16 cellular contexts compared by ENCODE assay signal in the genomic region with DNA sequence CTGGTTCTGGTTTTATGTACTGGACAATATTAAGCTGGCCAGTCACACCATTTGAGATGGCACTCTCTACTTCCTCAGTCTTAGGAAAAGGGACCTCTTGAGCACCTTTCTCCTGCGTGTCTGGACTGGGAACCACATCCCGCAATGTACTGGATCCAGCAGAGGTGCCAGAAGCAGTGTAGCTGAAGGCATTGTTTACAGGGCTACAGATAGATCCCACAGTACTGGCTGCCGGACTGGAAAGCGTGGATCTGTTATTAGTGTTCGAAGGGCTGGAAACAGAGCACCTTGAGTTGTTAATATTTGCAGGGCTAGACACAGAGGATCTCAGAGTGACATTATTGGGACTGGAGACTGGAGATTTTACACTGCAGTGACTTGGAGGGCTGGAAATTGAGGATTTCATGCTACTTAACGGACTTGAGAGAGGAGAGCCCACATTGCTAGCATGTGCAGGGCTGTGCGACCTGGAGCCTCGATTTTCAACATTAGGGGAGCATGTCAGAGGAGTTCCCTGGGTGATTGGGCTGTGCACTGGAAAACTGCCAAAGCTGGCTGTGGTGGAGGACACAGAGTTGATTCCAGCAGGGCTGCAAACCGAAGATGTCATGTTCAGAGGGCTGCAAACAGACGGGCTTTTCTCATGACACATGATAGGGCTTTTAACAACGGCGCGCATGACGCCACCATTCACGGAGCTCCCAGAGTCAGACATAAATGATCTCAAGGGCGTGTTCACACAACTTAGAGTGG. TPM values are rescaled to one million over a fixed set of nuclear protein-coding genes. Genes with fewer than 3 reads are reported as not detected.
DNase-seq lines count a peak whose midpoint lies in the region; ATAC-seq lines count a peak whose summit lies in the region.
"Had no signal": no experiment of that assay in that cellular context is flagged by ENCODE, and none has a peak within 500 bp of the region (broad histone marks: within the 10 kb centered on the region; RNA-seq: fewer than 3 reads in every experiment).

No MANE protein-coding gene starts in this region.

- POLR2A ChIA-PET in T-cell (lab: Charles Lee) = no interaction called here
- POLR2A ChIA-PET in naive thymus-derived CD8-positive, alpha-beta T cell (lab: Charles Lee) = interaction anchor here (2.1 kb wide), 1 partner anchor 7 kb away, joined by 11 read pairs; a partner anchor contains a TSS

- DNase-seq in Ammon's horn (ENCODE audit: low spot score) = peak; percentile 27
- no peak for DNase-seq in T-cell
- peak; percentile 31 for DNase-seq in left ventricle myocardium superior
- DNase-seq in naive thymus-derived CD8-positive, alpha-beta T cell = no peak
- no peak for DNase-seq in cerebellar nuclear complex (lab: John Stamatoyannopoulos, UW)
- no peak for DNase-seq in NCI-H748 treated with DMSO at 0.1 percent for 48 hours (lab: John Stamatoyannopoulos, UW)
- no peak for DNase-seq in NCI-H2081 treated with DMSO at 0.1 percent for 48 hours (lab: John Stamatoyannopoulos, UW)
- DNase-seq: DND-41, GOT3, KG1, NCI-H1048, NCI-H1694, NCI-H69, PC-3 had no signal

- H3K9me3 Mint-ChIP-seq in T-cell = no peaks in the 10 kb centered on the region
- no peaks in the 10 kb centered on the region for H3K9me3 Mint-ChIP-seq in naive thymus-derived CD8-positive, alpha-beta T cell

- H3K27me3 Mint-ChIP-seq in T-cell = no peaks in the 10 kb centered on the region
- peaks cover 0 to 6% (median 0%) of the 10 kb centered on the region in 5 donors for H3K27me3 Mint-ChIP-seq in naive thymus-derived CD8-positive, alpha-beta T cell

- peaks cover 23% of the 10 kb centered on the region for H3K36me3 Mint-ChIP-seq in T-cell
- H3K36me3 Mint-ChIP-seq in naive thymus-derived CD8-positive, alpha-beta T cell = peaks cover 0 to 26% (median 26%) of the 10 kb centered on the region in 3 donors
- H3K36me3 Mint-ChIP-seq: CD14-positive monocyte had no signal

- intact Hi-C loops in left ventricle myocardium superior (cut with micrococcal nuclease) = loop anchor here (10.0 kb wide), 1 partner anchor 151 kb away; no protein-coding TSS in a partner anchor

- H3K27ac Mint-ChIP-seq in T-cell = peak overlapping the region in 1 of 2 donors; percentile 2
- H3K27ac Mint-ChIP-seq in naive thymus-derived CD8-positive, alpha-beta T cell = peak overlapping the region in 2 of 10 donors; percentile 5 to 67

- H3K4me1 Mint-ChIP-seq in T-cell = peaks cover 87 to 94% (median 88%) of the 10 kb centered on the region in 3 donors
- H3K4me1 Mint-ChIP-seq in naive thymus-derived CD8-positive, alpha-beta T cell = peaks cover 37 to 91% (median 83%) of the 10 kb centered on the region in 4 donors

- CTCF ChIA-PET in T-cell (lab: Charles Lee) = no interaction called here

- peak overlapping the region; percentile 21 to 55 (median 21) for H3K4me3 Mint-ChIP-seq in T-cell
- H3K4me3 Mint-ChIP-seq in naive thymus-derived CD8-positive, alpha-beta T cell = peak overlapping the region in 9 of 10 donors; percentile 38 to 82 (median 71)

- ATAC-seq in T-cell (replicated peaks in 1 of 4) = no peak
- ATAC-seq in left ventricle myocardium superior = peak; percentile 60
- no peak for ATAC-seq in naive thymus-derived CD8-positive, alpha-beta T cell
- ATAC-seq in HG02840 (IDR thresholded peaks at IDR 0.05; ENCODE audit: low FRiP score, unreplicated experiment) = no peak
- ATAC-seq: PC-3 had no signal

RNA-seq across cellular contexts. Expression of a gene that starts 6.4 kb away (rescaled TPM):
- 10 to 100 TPM; 33.5 to 60.4 (median 34.5) TPM for total RNA-seq in T-cell
- 22.6 TPM for total RNA-seq in left ventricle myocardium superior
- 10 to 100 TPM; 50.7 to 53.5 TPM for total RNA-seq in naive thymus-derived CD8-positive, alpha-beta T cell
- polyA plus RNA-seq in naive thymus-derived CD8-positive, alpha-beta T cell = 1 to 10 TPM; 6.8 to 9.4 (median 9.2) TPM

Comparison
In these comparisons a context has a peak if more than half of its experiments do, and no peak if none do; other contexts are left out.
1. DNase-seq: peak in Ammon's horn (single experiment) and left ventricle myocardium superior (single experiment); none in T-cell (0 of 34), naive thymus-derived CD8-positive, alpha-beta T cell (0 of 10), cerebellar nuclear complex (0 of 2), NCI-H748 treated with DMSO at 0.1 percent for 48 hours (single experiment) and NCI-H2081 treated with DMSO at 0.1 percent for 48 hours (single experiment).